In genomic region chr3:195197764-195198423, GRCh38 we compare ENCODE assay signal across 11 cellular contexts.
A peak's percentile ranks its signal among the peaks of the same experiment; 100 is the strongest.
DNase-seq lines count a peak whose midpoint lies in the region; ATAC-seq and TF ChIP-seq lines count a peak whose summit lies in the region.
"Had no signal": no experiment of that assay in that cellular context is flagged by ENCODE, and none has a peak within 500 bp of the region (broad histone marks: within the 10 kb centered on the region; RNA-seq: fewer than 3 reads in every experiment).

No MANE protein-coding gene starts in this region.

- no peaks in the 10 kb centered on the region for H3K27me3 Mint-ChIP-seq in stimulated activated memory B cell treated with anti-CD40 and anti-IgM and Interleukin-4, amounts not matched to agents 10 μg/mL and 1 μg/mL and 100 μg/mL, for 72 hours
- H3K27me3 Mint-ChIP-seq: dendritic cell treated with granulocyte-macrophage colony-stimulating factor and Interleukin-4, amounts not matched to agents 40 ng/mL and 50 ng/mL, for 4 days had no signal

- peak; percentile 85 for DNase-seq in AG09309 (ENCODE audit: low read depth)
- peak; percentile 61 for DNase-seq in LoVo (ENCODE audit: low spot score)
- peak; percentile 45 for DNase-seq in amniotic stem cell (lab: John Stamatoyannopoulos, UW)
- DNase-seq in kidney tubule cell (ENCODE audit: low spot score) = peak; percentile 91
- DNase-seq in NCI-H2029 treated with DMSO at 0.1 percent for 48 hours (lab: John Stamatoyannopoulos, UW) = no peak
- DNase-seq: left colon had no signal

- no peak for ATAC-seq in stimulated activated memory B cell treated with anti-CD40 and anti-IgM and Interleukin-4, amounts not matched to agents 10 μg/mL and 1 μg/mL and 100 μg/mL, for 72 hours
- no peak for ATAC-seq in GM21447 (IDR thresholded peaks at IDR 0.05; ENCODE audit: unreplicated experiment)
- ATAC-seq in HG02588 (IDR thresholded peaks at IDR 0.05; ENCODE audit: unreplicated experiment) = no peak
- ATAC-seq: left colon, Right ventricle myocardium inferior had no signal

- H3K4me3 ChIP-seq in AG09309 (ENCODE audit: control insufficient read depth, low read depth, low read length) = no peak overlapping the region

- peaks cover 23% of the 10 kb centered on the region for H3K4me1 Mint-ChIP-seq in stimulated activated memory B cell treated with anti-CD40 and anti-IgM and Interleukin-4, amounts not matched to agents 10 μg/mL and 1 μg/mL and 100 μg/mL, for 72 hours

- no peak for TF ChIP-seq CTCF in AG09309 (IDR thresholded peaks at IDR 0.05; ENCODE audit: control insufficient read depth, insufficient read depth, low read depth, low read length, missing control alignments)

- H3K27ac Mint-ChIP-seq in stimulated activated memory B cell treated with anti-CD40 and anti-IgM and Interleukin-4, amounts not matched to agents 10 μg/mL and 1 μg/mL and 100 μg/mL, for 72 hours = no peak overlapping the region
- H3K27ac Mint-ChIP-seq: dendritic cell treated with granulocyte-macrophage colony-stimulating factor and Interleukin-4, amounts not matched to agents 40 ng/mL and 50 ng/mL, for 4 days had no signal

- peaks cover 6% of the 10 kb centered on the region for H3K36me3 Mint-ChIP-seq in stimulated activated memory B cell treated with anti-CD40 and anti-IgM and Interleukin-4, amounts not matched to agents 10 μg/mL and 1 μg/mL and 100 μg/mL, for 72 hours

- H3K4me3 Mint-ChIP-seq in stimulated activated memory B cell treated with anti-CD40 and anti-IgM and Interleukin-4, amounts not matched to agents 10 μg/mL and 1 μg/mL and 100 μg/mL, for 72 hours = no peak overlapping the region
- H3K4me3 Mint-ChIP-seq: dendritic cell treated with granulocyte-macrophage colony-stimulating factor and Interleukin-4, amounts not matched to agents 40 ng/mL and 50 ng/mL, for 4 days had no signal

- no peaks in the 10 kb centered on the region for H3K9me3 Mint-ChIP-seq in stimulated activated memory B cell treated with anti-CD40 and anti-IgM and Interleukin-4, amounts not matched to agents 10 μg/mL and 1 μg/mL and 100 μg/mL, for 72 hours
- H3K9me3 Mint-ChIP-seq: dendritic cell treated with granulocyte-macrophage colony-stimulating factor and Interleukin-4, amounts not matched to agents 40 ng/mL and 50 ng/mL, for 4 days had no signal
